Comparison of ENCODE assay signal across 1 cellular context in genomic region chr1:9724706-9725476, GRCh38.
A peak's percentile ranks its signal among the peaks of the same experiment; 100 is the strongest.
TF ChIP-seq lines count a peak whose summit lies in the region.

No MANE protein-coding gene starts in this region.

TF ChIP-seq in K562, 482 proteins besides CTCF, POLR2A, EP300 and RAD21 (continued from another document):
- TF ChIP-seq VEZF1 (CRISPR knock-in tag; IDR thresholded peaks at IDR 0.05), result no peak
- peak; percentile 88 for TF ChIP-seq SMC3 (conservative IDR thresholded peaks at IDR 0.05; ENCODE audit: insufficient read depth, low read depth, low read length)
- TF ChIP-seq ZNF175 (CRISPR knock-in tag; IDR thresholded peaks at IDR 0.05; ENCODE audit: low read depth), result no peak
- peak; percentile 65; the same call in 1 of the 2 replicates for TF ChIP-seq ZNF384 (IDR thresholded peaks at IDR 0.05; ENCODE audit: low read depth, low read length)
- no peak for TF ChIP-seq ZC3H8 (IDR thresholded peaks at IDR 0.05)
- no peak for TF ChIP-seq ZNF609 (CRISPR knock-in tag; IDR thresholded peaks at IDR 0.05; ENCODE audit: borderline replicate concordance)
- no peak for TF ChIP-seq ZBTB49 (CRISPR knock-in tag; IDR thresholded peaks at IDR 0.05; ENCODE audit: borderline replicate concordance)
- TF ChIP-seq MLLT1 (IDR thresholded peaks at IDR 0.05), result peak in 1 of 2 experiments; percentile 95; a peak in 2 of 4 replicates
- TF ChIP-seq SP2 (IDR thresholded peaks at IDR 0.05; ENCODE audit: extremely low read depth, low read depth, low read length, poor library complexity, severe bottlenecking), result no peak
- no peak for TF ChIP-seq THRAP3 (IDR thresholded peaks at IDR 0.05; ENCODE audit: borderline replicate concordance)
- 0 out of 2 replicates have a peak, but pooled peaks have one; percentile 55 for TF ChIP-seq TCF7 (IDR thresholded peaks at IDR 0.05; ENCODE audit: borderline replicate concordance)
- peak; percentile 61 for TF ChIP-seq CTCFL (IDR thresholded peaks at IDR 0.05; ENCODE audit: borderline replicate concordance, insufficient read depth, low read depth, low read length, poor library complexity, severe bottlenecking)
- TF ChIP-seq TCF15 (CRISPR knock-in tag; IDR thresholded peaks at IDR 0.05), result no peak
